8 cellular contexts compared by ENCODE assay signal in the genomic region with DNA sequence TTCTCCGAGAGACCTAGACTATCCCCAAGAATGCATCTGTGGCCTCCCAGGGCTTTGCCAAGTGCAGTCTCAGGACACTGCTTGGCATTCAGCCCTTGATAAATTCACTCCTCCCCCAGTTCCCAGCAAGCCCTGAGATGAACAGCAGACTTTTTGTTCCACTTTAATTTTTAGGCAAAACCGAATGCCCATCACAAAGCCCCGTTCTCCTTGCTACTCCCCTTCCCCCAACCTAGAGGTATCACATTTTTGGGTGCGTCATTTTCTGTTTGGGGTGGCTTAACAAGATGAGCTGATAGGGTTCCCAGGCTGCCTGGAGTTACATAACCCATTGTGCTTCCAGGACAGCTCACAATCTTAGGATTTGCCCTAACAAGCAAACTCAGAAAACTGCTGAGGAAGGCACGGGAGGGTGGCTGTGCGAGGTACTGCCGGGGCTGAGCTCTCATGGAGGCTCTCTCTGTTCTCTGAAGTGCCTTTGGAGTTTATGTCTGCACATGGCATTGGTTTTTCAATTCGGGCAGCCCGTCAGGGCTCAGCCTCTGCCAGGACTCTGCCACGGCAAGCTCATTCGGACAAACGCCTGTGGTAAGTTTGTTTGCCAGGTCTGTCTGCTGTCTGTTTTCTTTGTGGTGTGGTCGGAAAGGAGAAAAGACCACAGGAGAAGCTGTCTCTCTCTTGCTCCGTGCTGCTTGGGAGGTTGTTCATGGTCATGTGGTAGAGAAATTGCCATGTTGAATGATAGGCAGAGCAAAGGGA. TPM values are rescaled to one million over a fixed set of nuclear protein-coding genes. Genes with fewer than 3 reads are reported as not detected.
DNase-seq lines count a peak whose midpoint lies in the region; ATAC-seq and TF ChIP-seq lines count a peak whose summit lies in the region.

A gene with protein sequence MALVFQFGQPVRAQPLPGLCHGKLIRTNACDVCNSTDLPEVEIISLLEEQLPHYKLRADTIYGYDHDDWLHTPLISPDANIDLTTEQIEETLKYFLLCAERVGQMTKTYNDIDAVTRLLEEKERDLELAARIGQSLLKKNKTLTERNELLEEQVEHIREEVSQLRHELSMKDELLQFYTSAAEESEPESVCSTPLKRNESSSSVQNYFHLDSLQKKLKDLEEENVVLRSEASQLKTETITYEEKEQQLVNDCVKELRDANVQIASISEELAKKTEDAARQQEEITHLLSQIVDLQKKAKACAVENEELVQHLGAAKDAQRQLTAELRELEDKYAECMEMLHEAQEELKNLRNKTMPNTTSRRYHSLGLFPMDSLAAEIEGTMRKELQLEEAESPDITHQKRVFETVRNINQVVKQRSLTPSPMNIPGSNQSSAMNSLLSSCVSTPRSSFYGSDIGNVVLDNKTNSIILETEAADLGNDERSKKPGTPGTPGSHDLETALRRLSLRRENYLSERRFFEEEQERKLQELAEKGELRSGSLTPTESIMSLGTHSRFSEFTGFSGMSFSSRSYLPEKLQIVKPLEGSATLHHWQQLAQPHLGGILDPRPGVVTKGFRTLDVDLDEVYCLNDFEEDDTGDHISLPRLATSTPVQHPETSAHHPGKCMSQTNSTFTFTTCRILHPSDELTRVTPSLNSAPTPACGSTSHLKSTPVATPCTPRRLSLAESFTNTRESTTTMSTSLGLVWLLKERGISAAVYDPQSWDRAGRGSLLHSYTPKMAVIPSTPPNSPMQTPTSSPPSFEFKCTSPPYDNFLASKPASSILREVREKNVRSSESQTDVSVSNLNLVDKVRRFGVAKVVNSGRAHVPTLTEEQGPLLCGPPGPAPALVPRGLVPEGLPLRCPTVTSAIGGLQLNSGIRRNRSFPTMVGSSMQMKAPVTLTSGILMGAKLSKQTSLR (plus strand): TSS at position 385 of the 759 bp plus-strand sequence. CDS start 113 bp downstream, at position 498.

- TF ChIP-seq CTCF in GM23338 (conservative IDR thresholded peaks at IDR 0.05; ENCODE audit: low read depth in 2 of 2): no peak
- TF ChIP-seq CTCF in hepatocyte (IDR thresholded peaks at IDR 0.05; ENCODE audit: poor library complexity): no peak

- no peak within 1 kb of the TSS; the same call in 2 of the 3 replicates for H3K4me3 Mint-ChIP-seq in GM23338

- no peaks in the 10 kb centered on the region; the same call in 1 of the 2 replicates for H3K36me3 ChIP-seq in GM23338 (ENCODE audit: insufficient read depth)
- H3K36me3 ChIP-seq in hepatocyte (replicated peaks; ENCODE audit: insufficient read depth, low read depth): no peaks in the 10 kb centered on the region

- 73% methylated on average over 13 of the region's 14 CpGs for WGBS in hepatocyte (ENCODE audit: low lambda C conversion rate, missing lambda C conversion rate)

- DNase-seq in GM23338 (ENCODE audit: low spot score): peak; percentile 27
- peak in 41 of 58 donors; percentile 7 to 78 (median 47) for DNase-seq in anterior cingulate cortex (lab: John Stamatoyannopoulos, UW)
- peak; percentile 36 for DNase-seq in hepatocyte (ENCODE audit: low spot score)
- DNase-seq in NCI-H2227 (lab: John Stamatoyannopoulos, UW; ENCODE audit: unreplicated experiment): no peak
- no peak for DNase-seq in stimulated activated CD4-positive, alpha-beta T cell treated with anti-CD3 and anti-CD28 coated beads, Interleukin-4, amount 100 ng/mL, for 24 hours
- DNase-seq in NCI-H1092 (lab: John Stamatoyannopoulos, UW): no peak

- H3K4me3 ChIP-seq in GM23338: no peak within 1 kb of the TSS
- H3K4me3 ChIP-seq in hepatocyte: no peak within 1 kb of the TSS
- peak within 1 kb of the TSS; percentile 24 to 46 (median 30) for H3K4me3 ChIP-seq in skin epidermis

- H3K79me2 ChIP-seq in GM23338 (replicated peaks; ENCODE audit: insufficient read depth) (no peaks in the 10 kb centered on the region; the same call in 1 of the 2 replicates), hepatocyte (peaks cover 7% of the 10 kb centered on the region)

- H3K4me2 ChIP-seq in GM23338 (no peak within 1 kb of the TSS), hepatocyte (peak within 1 kb of the TSS; percentile 56)

- H4K20me1 ChIP-seq in GM23338 (replicated peaks; ENCODE audit: insufficient read depth): no peaks in the 10 kb centered on the region
- no peaks in the 10 kb centered on the region for H4K20me1 ChIP-seq in hepatocyte (ENCODE audit: insufficient read depth, poor library complexity, severe bottlenecking)

- peaks cover 29% of the 10 kb centered on the region for H3K4me1 Mint-ChIP-seq in GM23338

- H3F3A ChIP-seq in GM23338 (replicated peaks; ENCODE audit: low read depth): no peaks in the 10 kb centered on the region

- peak within 1 kb of the TSS; percentile 66 for H3K27ac Mint-ChIP-seq in GM23338

- ATAC-seq in GM23338: peak; percentile 49
- ATAC-seq in GM21528 (IDR thresholded peaks at IDR 0.05; ENCODE audit: low FRiP score, unreplicated experiment): no peak

- H3K9me3 ChIP-seq in hepatocyte (ENCODE audit: low read depth): no peaks in the 10 kb centered on the region

- no peaks in the 10 kb centered on the region for H3K27me3 ChIP-seq in GM23338 (ENCODE audit: insufficient read depth)
- H3K27me3 ChIP-seq in hepatocyte: no peaks in the 10 kb centered on the region

- H3K36me3 Mint-ChIP-seq in GM23338 (ENCODE audit: low read depth): peaks cover 21% of the 10 kb centered on the region; the same call in 2 of the 3 replicates

- H3K4me1 ChIP-seq in GM23338 (ENCODE audit: insufficient read depth) (peaks cover 11% of the 10 kb centered on the region), hepatocyte (ENCODE audit: insufficient read depth) (no peaks in the 10 kb centered on the region)

- H3K9me2 ChIP-seq in GM23338 (ENCODE audit: insufficient read depth) (no peaks in the 10 kb centered on the region), hepatocyte (replicated peaks; ENCODE audit: insufficient read depth) (no peaks in the 10 kb centered on the region)

- peaks cover 7% of the 10 kb centered on the region for H3K27me3 Mint-ChIP-seq in GM23338 (ENCODE audit: insufficient read depth, low read depth, poor library complexity)

- H3K9me3 Mint-ChIP-seq in GM23338: no peaks in the 10 kb centered on the region; the same call in 2 of the 3 replicates

- H2AFZ ChIP-seq in GM23338 (no peak within 1 kb of the TSS), hepatocyte (no peak within 1 kb of the TSS)

- H3K27ac ChIP-seq in GM23338 (ENCODE audit: low read depth) (peak within 1 kb of the TSS; percentile 83; the same call in 1 of the 2 replicates), hepatocyte (peak within 1 kb of the TSS; percentile 55), skin epidermis (peak within 1 kb of the TSS; percentile 14 to 91 (median 86))

TF ChIP-seq in GM23338, 12 proteins besides CTCF, POLR2A, EP300 and RAD21 (continues in another document):
- TF ChIP-seq ZNF331 (CRISPR knock-in tag; IDR thresholded peaks at IDR 0.05; ENCODE audit: low read depth): no peak
- TF ChIP-seq, protein P1, sequence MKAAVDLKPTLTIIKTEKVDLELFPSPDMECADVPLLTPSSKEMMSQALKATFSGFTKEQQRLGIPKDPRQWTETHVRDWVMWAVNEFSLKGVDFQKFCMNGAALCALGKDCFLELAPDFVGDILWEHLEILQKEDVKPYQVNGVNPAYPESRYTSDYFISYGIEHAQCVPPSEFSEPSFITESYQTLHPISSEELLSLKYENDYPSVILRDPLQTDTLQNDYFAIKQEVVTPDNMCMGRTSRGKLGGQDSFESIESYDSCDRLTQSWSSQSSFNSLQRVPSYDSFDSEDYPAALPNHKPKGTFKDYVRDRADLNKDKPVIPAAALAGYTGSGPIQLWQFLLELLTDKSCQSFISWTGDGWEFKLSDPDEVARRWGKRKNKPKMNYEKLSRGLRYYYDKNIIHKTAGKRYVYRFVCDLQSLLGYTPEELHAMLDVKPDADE (IDR thresholded peaks at IDR 0.05): no peak
- no peak for TF ChIP-seq NANOG (IDR thresholded peaks at IDR 0.05; ENCODE audit: borderline replicate concordance)
- no peak for TF ChIP-seq POLR2AphosphoS5 (IDR thresholded peaks at IDR 0.05; ENCODE audit: low read depth)
- TF ChIP-seq, protein P2, sequence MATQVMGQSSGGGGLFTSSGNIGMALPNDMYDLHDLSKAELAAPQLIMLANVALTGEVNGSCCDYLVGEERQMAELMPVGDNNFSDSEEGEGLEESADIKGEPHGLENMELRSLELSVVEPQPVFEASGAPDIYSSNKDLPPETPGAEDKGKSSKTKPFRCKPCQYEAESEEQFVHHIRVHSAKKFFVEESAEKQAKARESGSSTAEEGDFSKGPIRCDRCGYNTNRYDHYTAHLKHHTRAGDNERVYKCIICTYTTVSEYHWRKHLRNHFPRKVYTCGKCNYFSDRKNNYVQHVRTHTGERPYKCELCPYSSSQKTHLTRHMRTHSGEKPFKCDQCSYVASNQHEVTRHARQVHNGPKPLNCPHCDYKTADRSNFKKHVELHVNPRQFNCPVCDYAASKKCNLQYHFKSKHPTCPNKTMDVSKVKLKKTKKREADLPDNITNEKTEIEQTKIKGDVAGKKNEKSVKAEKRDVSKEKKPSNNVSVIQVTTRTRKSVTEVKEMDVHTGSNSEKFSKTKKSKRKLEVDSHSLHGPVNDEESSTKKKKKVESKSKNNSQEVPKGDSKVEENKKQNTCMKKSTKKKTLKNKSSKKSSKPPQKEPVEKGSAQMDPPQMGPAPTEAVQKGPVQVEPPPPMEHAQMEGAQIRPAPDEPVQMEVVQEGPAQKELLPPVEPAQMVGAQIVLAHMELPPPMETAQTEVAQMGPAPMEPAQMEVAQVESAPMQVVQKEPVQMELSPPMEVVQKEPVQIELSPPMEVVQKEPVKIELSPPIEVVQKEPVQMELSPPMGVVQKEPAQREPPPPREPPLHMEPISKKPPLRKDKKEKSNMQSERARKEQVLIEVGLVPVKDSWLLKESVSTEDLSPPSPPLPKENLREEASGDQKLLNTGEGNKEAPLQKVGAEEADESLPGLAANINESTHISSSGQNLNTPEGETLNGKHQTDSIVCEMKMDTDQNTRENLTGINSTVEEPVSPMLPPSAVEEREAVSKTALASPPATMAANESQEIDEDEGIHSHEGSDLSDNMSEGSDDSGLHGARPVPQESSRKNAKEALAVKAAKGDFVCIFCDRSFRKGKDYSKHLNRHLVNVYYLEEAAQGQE (IDR thresholded peaks at IDR 0.05; ENCODE audit: unreplicated experiment): no peak
- TF ChIP-seq JUNB (IDR thresholded peaks at IDR 0.05; ENCODE audit: unreplicated experiment): no peak
- TF ChIP-seq ZNF114 (CRISPR knock-in tag; IDR thresholded peaks at IDR 0.05): no peak
- no peak for TF ChIP-seq CREB1 (CRISPR knock-in tag; IDR thresholded peaks at IDR 0.05; ENCODE audit: low read depth)
- TF ChIP-seq STAT1 (IDR thresholded peaks at IDR 0.05; ENCODE audit: unreplicated experiment): no peak

RNA-seq across cellular contexts. Expression of the gene that starts here (rescaled TPM):
- total RNA-seq in GM23338 (2014; rRNA removed; shearing (Covaris generic)): 47.4 and 50.1 TPM in 2 replicates
- polyA plus RNA-seq in GM23338 (2016; fragmentation: Nextera tagmentation; extraction: Ambion mirVana) (12.2 and 13.4 TPM in 2 replicates), hepatocyte (19.0 and 21.0 TPM in 2 replicates)
- 28.8 and 31.5 TPM in 2 replicates for total RNA-seq in hepatocyte

Comparison
In these comparisons a context has a peak if more than half of its experiments do, and no peak if none do; other contexts are left out.
1. DNase-seq: peak in GM23338 (single experiment), anterior cingulate cortex (41 of 58) and hepatocyte (single experiment); none in NCI-H2227 (single experiment), stimulated activated CD4-positive, alpha-beta T cell treated with anti-CD3 and anti-CD28 coated beads, Interleukin-4, amount 100 ng/mL, for 24 hours (single experiment) and NCI-H1092 (single experiment).
2. H3K4me3 ChIP-seq: peak in skin epidermis (7 of 7); none in GM23338 (single experiment) and hepatocyte (single experiment).
3. Peak in every context shown above with its lines, with median percentiles within 50 percentile points of each other: H3K27ac ChIP-seq.